Comparison of ENCODE assay signal across 8 cellular contexts in genomic region chr16:391885-392335, GRCh38. TPM values are rescaled to one million over a fixed set of nuclear protein-coding genes. Genes with fewer than 3 reads are reported as not detected.
A peak's percentile ranks its signal among the peaks of the same experiment; 100 is the strongest.
DNase-seq lines count a peak whose midpoint lies in the region; ATAC-seq and TF ChIP-seq lines count a peak whose summit lies in the region.

No MANE protein-coding gene starts in this region.

- DNase-seq in Caco-2 (peak; percentile 47 to 76), HuH-7 (ENCODE audit: low spot score) (peak; percentile 55), SK-N-DZ (ENCODE audit: low spot score) (peak; percentile 55), heart right ventricle (no peak), spleen (peak; percentile 88), cerebellar nuclear complex (lab: John Stamatoyannopoulos, UW) (no peak)
- peak; percentile 85 for DNase-seq in activated naive CD4-positive, alpha-beta T cell treated with Interleukin-2 at 50 U/mL for 16 hours

- BruUV-seq in Caco-2 (replicated peaks; lab: Mats Ljungman, UMichigan): no TSS peak

- H3K27ac ChIP-seq in heart right ventricle: no peak overlapping the region
- H3K27ac ChIP-seq in spleen: peak overlapping the region in 1 of 8 donors; percentile 10

- H3K4me3 ChIP-seq in Caco-2 (ENCODE audit: low read depth, low read length): no peak overlapping the region
- no peak overlapping the region for H3K4me3 ChIP-seq in heart right ventricle
- H3K4me3 ChIP-seq in spleen: no peak overlapping the region

- POLR2A ChIA-PET in Caco-2 (lab: Charles Lee): no interaction called here

- H3K4me1 Mint-ChIP-seq in Caco-2 (ENCODE audit: low read depth, unreplicated experiment): peaks cover 20% of the 10 kb centered on the region

- no peaks in the 10 kb centered on the region for H3K27me3 Mint-ChIP-seq in Caco-2 (ENCODE audit: insufficient read depth, unreplicated experiment)

- ATAC-seq in heart right ventricle (peak in 7 of 8 donors; percentile 20 to 69 (median 50)), HG02970 (IDR thresholded peaks at IDR 0.05; ENCODE audit: low FRiP score, unreplicated experiment) (no peak)

- no peaks in the 10 kb centered on the region for H3K27me3 ChIP-seq in Caco-2 (replicated peaks; ENCODE audit: control insufficient read depth, insufficient read depth, low read length)
- H3K27me3 ChIP-seq in heart right ventricle: no peaks in the 10 kb centered on the region
- no peaks in the 10 kb centered on the region for H3K27me3 ChIP-seq in spleen (replicated peaks in 1 of 7)

- H3K9me3 Mint-ChIP-seq in Caco-2 (ENCODE audit: unreplicated experiment): no peaks in the 10 kb centered on the region

- no peak overlapping the region for H3K27ac Mint-ChIP-seq in Caco-2 (ENCODE audit: unreplicated experiment)

- TF ChIP-seq CTCF in Caco-2 (IDR thresholded peaks at IDR 0.05; ENCODE audit: insufficient read depth in 1 of 2, low read depth in 1 of 2, low read length in 1 of 2, severe bottlenecking in 1 of 2, unreplicated experiment in 1 of 2): peak; percentile 64 to 69
- peak; percentile 36 to 72 (median 66) for TF ChIP-seq CTCF in heart right ventricle (IDR thresholded peaks at IDR 0.05)
- peak; percentile 51 to 82 (median 75) for TF ChIP-seq CTCF in spleen (IDR thresholded peaks at IDR 0.05 in 8 of 11, conservative IDR thresholded peaks at IDR 0.05 in 3 of 11)

- no peak overlapping the region for H3K4me3 Mint-ChIP-seq in Caco-2 (ENCODE audit: unreplicated experiment)

- WGBS in heart right ventricle, 2 donors: 71 to 76% methylated on average over 7 of the region's 7 CpGs
- WGBS in spleen, 5 donors: 56 to 67% (median 64%) methylated on average over 7 of the region's 7 CpGs

- H3K4me1 ChIP-seq in Caco-2: peaks cover 18% of the 10 kb centered on the region
- peaks cover 0 to 26% (median 18%) of the 10 kb centered on the region in 9 donors for H3K4me1 ChIP-seq in heart right ventricle
- peaks cover 0 to 28% (median 12%) of the 10 kb centered on the region in 6 donors for H3K4me1 ChIP-seq in spleen

- CTCF ChIA-PET in Caco-2 (lab: Charles Lee): interaction anchor here (0.7 to 1.0 kb wide), 3 partner anchors 103 to 609 kb away, joined by 3 read pairs; no protein-coding TSS in a partner anchor

- intact Hi-C loops in Caco-2 (cut with micrococcal nuclease; ENCODE audit: unreplicated experiment): no loop called here
- intact Hi-C loops in heart right ventricle (cut with DNase I): loop anchor here in 1 of 10 donors (10.0 kb wide), 1 partner anchor 93 kb away; no protein-coding TSS in a partner anchor
- intact Hi-C loops in spleen (cut with DNase I; ENCODE audit: low total_unique reads): no loop called here

- H3K36me3 ChIP-seq in Caco-2 (ENCODE audit: control insufficient read depth, insufficient read depth, low read length): no peaks in the 10 kb centered on the region
- no peaks in the 10 kb centered on the region for H3K36me3 ChIP-seq in heart right ventricle
- no peaks in the 10 kb centered on the region for H3K36me3 ChIP-seq in spleen

- peaks cover 8% of the 10 kb centered on the region for H3K36me3 Mint-ChIP-seq in Caco-2 (ENCODE audit: insufficient read depth, unreplicated experiment)

- no peak for TF ChIP-seq POLR2A in spleen (IDR thresholded peaks at IDR 0.05)

- 0 out of 2 replicates have a peak, but pooled peaks cover 3% of the 10 kb centered on the region for H3K9me3 ChIP-seq in Caco-2
- peaks cover 0 to 5% (median 0%) of the 10 kb centered on the region in 11 donors for H3K9me3 ChIP-seq in heart right ventricle
- peaks cover 0 to 6% (median 0%) of the 10 kb centered on the region in 8 donors for H3K9me3 ChIP-seq in spleen

RNA-seq across cellular contexts. Expression of gene NME4, which starts 5.1 kb away (rescaled TPM):
- 140 and 150 TPM in 2 replicates for total RNA-seq in Caco-2 (2022)
- polyA plus RNA-seq in SK-N-DZ (2014; cell fraction: cytosol; rRNA removed): 357 and 443 TPM in 2 replicates
- polyA plus RNA-seq in SK-N-DZ (2014; cell fraction: nucleus; rRNA removed): 288 and 307 TPM in 2 replicates
- total RNA-seq in heart right ventricle: 10 to 100 TPM; 57.8 to 97.0 (median 75.4) TPM
- polyA plus RNA-seq in heart right ventricle: 10 to 100 TPM; 48.1 to 97.2 TPM
- total RNA-seq in spleen: 10 to 100 TPM; 27.3 to 71.4 (median 50.0) TPM
- 10 to 100 TPM; 43.4 to 75.8 (median 67.7) TPM for polyA plus RNA-seq in spleen

RNA-seq across cellular contexts. Expression of gene DECR2, which starts 9.8 kb away (rescaled TPM):
- total RNA-seq in Caco-2 (2022) (50.2 and 52.6 TPM in 2 replicates), heart right ventricle (10 to 100 TPM in 7 of 10 donors, 1 to 10 TPM in 3; 7.0 to 17.4 (median 11.6) TPM), spleen (10 to 100 TPM in 5 of 7 donors, 1 to 10 TPM in 2; 8.9 to 14.8 (median 11.7) TPM)
- 15.9 and 21.1 TPM in 2 replicates for polyA plus RNA-seq in SK-N-DZ (2014; cell fraction: cytosol; rRNA removed)
- polyA plus RNA-seq in SK-N-DZ (2014; cell fraction: nucleus; rRNA removed): 108 and 109 TPM in 2 replicates
- polyA plus RNA-seq in heart right ventricle (10 to 100 TPM in 1 of 2 donors, 1 to 10 TPM in 1; 9.3 to 26.0 TPM), spleen (10 to 100 TPM in 2 of 3 donors, 1 to 10 TPM in 1; 9.1 to 19.5 (median 14.1) TPM)

RNA-seq across cellular contexts. Expression of gene PGAP6, which starts 10.1 kb away (rescaled TPM):
- 85.5 and 87.1 TPM in 2 replicates for total RNA-seq in Caco-2 (2022)
- polyA plus RNA-seq in SK-N-DZ (2014; cell fraction: cytosol; rRNA removed): 26.6 and 39.0 TPM in 2 replicates
- 60.8 and 74.9 TPM in 2 replicates for polyA plus RNA-seq in SK-N-DZ (2014; cell fraction: nucleus; rRNA removed)
- total RNA-seq in heart right ventricle: 10 to 100 TPM; 27.1 to 57.3 (median 33.1) TPM
- polyA plus RNA-seq in heart right ventricle: 10 to 100 TPM; 27.8 to 45.3 TPM
- total RNA-seq in spleen: 10 to 100 TPM; 35.7 to 63.2 (median 51.0) TPM
- 10 to 100 TPM; 19.5 to 40.6 (median 32.2) TPM for polyA plus RNA-seq in spleen

RNA-seq across cellular contexts. Expression of gene MRPL28, which starts 21.6 kb away (rescaled TPM):
- 82.4 and 91.2 TPM in 2 replicates for total RNA-seq in Caco-2 (2022)
- polyA plus RNA-seq in SK-N-DZ (2014; cell fraction: cytosol; rRNA removed): 163 TPM in 2 replicates
- polyA plus RNA-seq in SK-N-DZ (2014; cell fraction: nucleus; rRNA removed): 79.4 and 130 TPM in 2 replicates
- 10 to 100 TPM; 64.9 to 78.6 (median 74.6) TPM for total RNA-seq in heart right ventricle
- polyA plus RNA-seq in heart right ventricle: 100 to 1,000 TPM; 134 to 169 TPM
- total RNA-seq in spleen: 10 to 100 TPM; 38.0 to 64.1 (median 48.0) TPM
- 100 to 1,000 TPM in 1 of 3 donors, 10 to 100 TPM in 2; 85.0 to 108 (median 85.7) TPM for polyA plus RNA-seq in spleen

RNA-seq across cellular contexts. Expression of gene RAB11FIP3, which starts 33.5 kb away (rescaled TPM):
- total RNA-seq in Caco-2 (2022) (31.3 and 35.8 TPM in 2 replicates), heart right ventricle (10 to 100 TPM; 16.6 to 40.3 (median 30.4) TPM), spleen (10 to 100 TPM; 33.8 to 52.7 (median 40.6) TPM)
- polyA plus RNA-seq in SK-N-DZ (2014; cell fraction: cytosol; rRNA removed): 31.3 and 32.7 TPM in 2 replicates
- 62.0 and 97.3 TPM in 2 replicates for polyA plus RNA-seq in SK-N-DZ (2014; cell fraction: nucleus; rRNA removed)
- polyA plus RNA-seq in heart right ventricle (10 to 100 TPM; 22.7 to 28.5 TPM), spleen (10 to 100 TPM; 12.3 to 27.1 (median 14.3) TPM)

Comparison
In these comparisons a context has a peak if more than half of its experiments do, and no peak if none do; other contexts are left out.
1. DNase-seq: peak in Caco-2 (2 of 2), HuH-7 (single experiment), SK-N-DZ (single experiment), activated naive CD4-positive, alpha-beta T cell treated with Interleukin-2 at 50 U/mL for 16 hours (single experiment) and spleen (single experiment); none in heart right ventricle (0 of 2) and cerebellar nuclear complex (0 of 2).
2. Peak in every context shown above with its lines, with median percentiles within 50 percentile points of each other: CTCF ChIP-seq.